ENCODE assay signal across 9 cellular contexts in the genomic region with DNA sequence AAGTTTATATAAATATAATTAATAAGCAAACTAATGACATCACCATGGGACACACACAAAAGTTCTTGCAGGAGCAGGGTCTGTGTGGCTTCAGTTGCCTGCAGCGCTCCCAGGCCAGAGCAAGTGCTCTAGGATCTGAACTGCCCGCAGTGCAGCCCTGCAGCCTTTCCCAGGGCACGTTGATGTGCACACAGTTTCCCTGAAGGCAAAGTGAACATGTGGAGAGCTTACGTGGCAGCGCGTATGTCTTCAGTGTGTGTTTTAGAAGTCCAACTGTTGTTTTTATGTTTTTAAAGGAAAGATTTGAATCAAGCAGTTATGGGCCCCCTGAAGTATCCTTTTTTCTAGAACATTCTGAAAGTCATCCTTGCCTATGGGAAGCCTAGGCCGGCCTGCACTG. TPM values are rescaled to one million over a fixed set of nuclear protein-coding genes. Genes with fewer than 3 reads are reported as not detected.
DNase-seq lines count a peak whose midpoint lies in the region; ATAC-seq and TF ChIP-seq lines count a peak whose summit lies in the region.
"Had no signal": no experiment of that assay in that cellular context is flagged by ENCODE, and none has a peak within 500 bp of the region (broad histone marks: within the 10 kb centered on the region; RNA-seq: fewer than 3 reads in every experiment).

No MANE protein-coding gene starts in this region.

- POLR2A ChIA-PET in activated CD4-positive, alpha-beta memory T cell treated with anti-CD3 and anti-CD28 coated beads for 36 hours (lab: Charles Lee), result no interaction called here

- DNase-seq in activated CD4-positive, alpha-beta T cell treated with anti-CD3 and anti-CD28 coated beads, Interleukin-2, amount 10 ng/mL, durations not matched to agents 24 days and 14 days, result no peak
- DNase-seq in activated CD4-positive, alpha-beta T cell treated with anti-CD3 and anti-CD28 coated beads, Interleukin-2, amount 50 U/mL, for 1 hour, result no peak
- DNase-seq in activated CD4-positive, alpha-beta memory T cell treated with anti-CD3 and anti-CD28 coated beads for 36 hours, result no peak
- DNase-seq in hepatocyte (ENCODE audit: low spot score) (no peak), sigmoid colon (no peak), Karpas-422 (no peak), GM10266 (ENCODE audit: extremely low spot score) (no peak)
- DNase-seq: NCI-H2081 had no signal

- H3K27me3 ChIP-seq in hepatocyte (peaks cover 5% of the 10 kb centered on the region), sigmoid colon (peaks cover 0 to 17% (median 11%) of the 10 kb centered on the region in 3 donors), Karpas-422 (ENCODE audit: low read length) (no peaks in the 10 kb centered on the region)

- H3K4me1 ChIP-seq in hepatocyte (ENCODE audit: insufficient read depth) (peaks cover 7% of the 10 kb centered on the region), sigmoid colon (peaks cover 0 to 27% (median 23%) of the 10 kb centered on the region in 4 donors), Karpas-422 (ENCODE audit: low read length) (peaks cover 14% of the 10 kb centered on the region)

- H3K27ac ChIP-seq in hepatocyte, result peak overlapping the region; percentile 20
- H3K27ac ChIP-seq in sigmoid colon, result peak overlapping the region; percentile 72 to 79 (median 78)
- H3K27ac ChIP-seq in Karpas-422 (ENCODE audit: low read length), result no peak overlapping the region

- H4K20me1 ChIP-seq in hepatocyte (ENCODE audit: insufficient read depth, poor library complexity, severe bottlenecking), result peaks cover 4% of the 10 kb centered on the region
- H4K20me1 ChIP-seq in Karpas-422 (ENCODE audit: insufficient read depth, low read depth, low read length), result no peaks in the 10 kb centered on the region

- TF ChIP-seq CTCF in hepatocyte (IDR thresholded peaks at IDR 0.05; ENCODE audit: poor library complexity) (no peak), sigmoid colon (IDR thresholded peaks at IDR 0.05) (no peak), GM10266 (IDR thresholded peaks at IDR 0.05; ENCODE audit: control insufficient read depth, insufficient read depth, low read depth, missing control alignments) (no peak)

- H3K4me3 Mint-ChIP-seq in activated CD4-positive, alpha-beta T cell treated with anti-CD3 and anti-CD28 coated beads, Interleukin-2, amount 10 ng/mL, durations not matched to agents 24 days and 14 days, result peak overlapping the region; percentile 42
- peak overlapping the region; percentile 18 for H3K4me3 Mint-ChIP-seq in activated CD4-positive, alpha-beta memory T cell treated with anti-CD3 and anti-CD28 coated beads for 36 hours

- intact Hi-C loops in activated CD4-positive, alpha-beta T cell treated with anti-CD3 and anti-CD28 coated beads, Interleukin-2, amount 10 ng/mL, durations not matched to agents 24 days and 14 days (cut with micrococcal nuclease), result no loop called here
- intact Hi-C loops in activated CD4-positive, alpha-beta memory T cell treated with anti-CD3 and anti-CD28 coated beads for 36 hours (cut with micrococcal nuclease), result no loop called here
- intact Hi-C loops in sigmoid colon (cut with DNase I), result no loop called here

- H3K79me2 ChIP-seq in hepatocyte (no peaks in the 10 kb centered on the region), Karpas-422 (ENCODE audit: low read length) (no peaks in the 10 kb centered on the region)

- H3K4me2 ChIP-seq in hepatocyte, result peak overlapping the region; percentile 77
- no peak overlapping the region for H3K4me2 ChIP-seq in Karpas-422 (ENCODE audit: low read depth, low read length, poor library complexity, severe bottlenecking)

- ATAC-seq in GM21529 (IDR thresholded peaks at IDR 0.05; ENCODE audit: unreplicated experiment), result no peak

- H3K9me3 ChIP-seq in hepatocyte (ENCODE audit: low read depth) (no peaks in the 10 kb centered on the region), sigmoid colon (no peaks in the 10 kb centered on the region), Karpas-422 (ENCODE audit: low read length) (no peaks in the 10 kb centered on the region)

- H2AFZ ChIP-seq in hepatocyte (no peak overlapping the region), Karpas-422 (ENCODE audit: low read length) (no peak overlapping the region)

- WGBS in hepatocyte (ENCODE audit: low lambda C conversion rate, missing lambda C conversion rate), result 90% methylated on average over 7 of the region's 7 CpGs
- WGBS in sigmoid colon, 2 donors, result 88 to 89% methylated on average over 7 of the region's 7 CpGs

- H3K9me3 Mint-ChIP-seq in activated CD4-positive, alpha-beta T cell treated with anti-CD3 and anti-CD28 coated beads, Interleukin-2, amount 10 ng/mL, durations not matched to agents 24 days and 14 days, result no peaks in the 10 kb centered on the region
- H3K9me3 Mint-ChIP-seq in activated CD4-positive, alpha-beta memory T cell treated with anti-CD3 and anti-CD28 coated beads for 36 hours, result no peaks in the 10 kb centered on the region

- H3K9ac ChIP-seq in Karpas-422 (ENCODE audit: low read length), result no peak overlapping the region

- H3K4me3 ChIP-seq in hepatocyte (no peak overlapping the region), sigmoid colon (no peak overlapping the region), Karpas-422 (ENCODE audit: low read length) (no peak overlapping the region)

- CTCF ChIA-PET in activated CD4-positive, alpha-beta memory T cell treated with anti-CD3 and anti-CD28 coated beads for 36 hours (lab: Charles Lee), result interaction anchor here (1.2 to 3.6 kb wide), 5 partner anchors 9 to 188 kb away, joined by 3 to 15 read pairs (median 5); no protein-coding TSS in a partner anchor

- H3K27ac Mint-ChIP-seq in activated CD4-positive, alpha-beta T cell treated with anti-CD3 and anti-CD28 coated beads, Interleukin-2, amount 10 ng/mL, durations not matched to agents 24 days and 14 days, result no peak overlapping the region
- H3K27ac Mint-ChIP-seq in activated CD4-positive, alpha-beta memory T cell treated with anti-CD3 and anti-CD28 coated beads for 36 hours, result no peak overlapping the region

- H3K9me2 ChIP-seq in hepatocyte (replicated peaks; ENCODE audit: insufficient read depth) (no peaks in the 10 kb centered on the region), Karpas-422 (replicated peaks; ENCODE audit: insufficient read depth, low read length) (no peaks in the 10 kb centered on the region)

- H3K4me1 Mint-ChIP-seq in activated CD4-positive, alpha-beta T cell treated with anti-CD3 and anti-CD28 coated beads, Interleukin-2, amount 10 ng/mL, durations not matched to agents 24 days and 14 days, result peaks cover 11% of the 10 kb centered on the region
- H3K4me1 Mint-ChIP-seq in activated CD4-positive, alpha-beta memory T cell treated with anti-CD3 and anti-CD28 coated beads for 36 hours (ENCODE audit: low read depth), result peaks cover 12% of the 10 kb centered on the region

- no peak for TF ChIP-seq EP300 in sigmoid colon (IDR thresholded peaks at IDR 0.05)

- no peak for TF ChIP-seq POLR2A in sigmoid colon (IDR thresholded peaks at IDR 0.05)

- H3K27me3 Mint-ChIP-seq in activated CD4-positive, alpha-beta T cell treated with anti-CD3 and anti-CD28 coated beads, Interleukin-2, amount 10 ng/mL, durations not matched to agents 24 days and 14 days, result peaks cover 6% of the 10 kb centered on the region
- no peaks in the 10 kb centered on the region for H3K27me3 Mint-ChIP-seq in activated CD4-positive, alpha-beta memory T cell treated with anti-CD3 and anti-CD28 coated beads for 36 hours

- H3K36me3 ChIP-seq in hepatocyte (replicated peaks; ENCODE audit: insufficient read depth, low read depth) (no peaks in the 10 kb centered on the region), sigmoid colon (peaks cover 33 to 46% (median 36%) of the 10 kb centered on the region in 4 donors), Karpas-422 (ENCODE audit: insufficient read depth, low read length) (peaks cover 17% of the 10 kb centered on the region; the same call in 1 of the 2 replicates)

- peaks cover 21% of the 10 kb centered on the region for H3K36me3 Mint-ChIP-seq in activated CD4-positive, alpha-beta T cell treated with anti-CD3 and anti-CD28 coated beads, Interleukin-2, amount 10 ng/mL, durations not matched to agents 24 days and 14 days (ENCODE audit: low read depth)
- H3K36me3 Mint-ChIP-seq in activated CD4-positive, alpha-beta memory T cell treated with anti-CD3 and anti-CD28 coated beads for 36 hours, result peaks cover 17% of the 10 kb centered on the region

RNA-seq across cellular contexts. Expression of a gene that starts 1.2 kb away (rescaled TPM):
- total RNA-seq in activated CD4-positive, alpha-beta T cell treated with anti-CD3 and anti-CD28 coated beads, Interleukin-2, amount 10 ng/mL, durations not matched to agents 24 days and 14 days, result 1.2 and 1.6 TPM in 2 replicates
- under 1 TPM; 0.73 to 1.00 TPM for total RNA-seq in activated CD4-positive, alpha-beta memory T cell treated with anti-CD3 and anti-CD28 coated beads for 36 hours
- total RNA-seq in hepatocyte (1.7 and 1.8 TPM in 2 replicates), sigmoid colon (under 1 TPM in 3 of 4 donors, not detected in 1; 0.14 to 0.36 (median 0.33) TPM)
- polyA plus RNA-seq in hepatocyte (1.6 and 2.0 TPM in 2 replicates), sigmoid colon (under 1 TPM in 2 of 3 donors, not detected in 1; 0.69 to 0.96 TPM)
- 0.11 and 0.83 TPM in 2 replicates for total RNA-seq in Karpas-422 (2014; rRNA removed; shearing (Covaris generic); ENCODE audit: low replicate concordance)

RNA-seq across cellular contexts. Expression of a gene that starts 19.7 kb away (rescaled TPM):
- total RNA-seq in activated CD4-positive, alpha-beta T cell treated with anti-CD3 and anti-CD28 coated beads, Interleukin-2, amount 10 ng/mL, durations not matched to agents 24 days and 14 days, result 76.6 and 81.0 TPM in 2 replicates
- 10 to 100 TPM; 68.7 to 71.6 TPM for total RNA-seq in activated CD4-positive, alpha-beta memory T cell treated with anti-CD3 and anti-CD28 coated beads for 36 hours
- total RNA-seq in hepatocyte (26.8 and 28.4 TPM in 2 replicates), sigmoid colon (10 to 100 TPM; 28.5 to 51.2 (median 40.5) TPM)
- polyA plus RNA-seq in hepatocyte (50.0 and 51.6 TPM in 2 replicates), sigmoid colon (10 to 100 TPM; 13.8 to 25.4 (median 14.1) TPM)
- 34.0 and 44.5 TPM in 2 replicates for total RNA-seq in Karpas-422 (2014; rRNA removed; shearing (Covaris generic); ENCODE audit: low replicate concordance)

RNA-seq across cellular contexts. Expression of a gene that starts 29.1 kb away (rescaled TPM):
- 15.5 and 16.8 TPM in 2 replicates for total RNA-seq in activated CD4-positive, alpha-beta T cell treated with anti-CD3 and anti-CD28 coated beads, Interleukin-2, amount 10 ng/mL, durations not matched to agents 24 days and 14 days
- total RNA-seq in activated CD4-positive, alpha-beta memory T cell treated with anti-CD3 and anti-CD28 coated beads for 36 hours, result 10 to 100 TPM; 14.4 to 16.1 TPM
- total RNA-seq in hepatocyte (4.9 and 8.8 TPM in 2 replicates), sigmoid colon (1 to 10 TPM; 2.5 to 8.9 (median 6.0) TPM)
- polyA plus RNA-seq in hepatocyte (13.9 and 20.3 TPM in 2 replicates), sigmoid colon (10 to 100 TPM in 1 of 3 donors, 1 to 10 TPM in 2; 1.2 to 12.8 (median 2.5) TPM)
- 6.7 and 9.7 TPM in 2 replicates for total RNA-seq in Karpas-422 (2014; rRNA removed; shearing (Covaris generic); ENCODE audit: low replicate concordance)

RNA-seq across cellular contexts. Expression of a gene that starts 33.1 kb away (rescaled TPM):
- 46.7 and 46.8 TPM in 2 replicates for total RNA-seq in activated CD4-positive, alpha-beta T cell treated with anti-CD3 and anti-CD28 coated beads, Interleukin-2, amount 10 ng/mL, durations not matched to agents 24 days and 14 days
- 10 to 100 TPM; 34.7 to 37.9 TPM for total RNA-seq in activated CD4-positive, alpha-beta memory T cell treated with anti-CD3 and anti-CD28 coated beads for 36 hours
- total RNA-seq in hepatocyte, result 20.8 and 25.7 TPM in 2 replicates
- 22.2 and 31.0 TPM in 2 replicates for polyA plus RNA-seq in hepatocyte
- 10 to 100 TPM; 10.7 to 27.5 (median 15.6) TPM for total RNA-seq in sigmoid colon
- 10 to 100 TPM; 21.6 to 29.0 (median 25.2) TPM for polyA plus RNA-seq in sigmoid colon
- 48.5 and 102 TPM in 2 replicates for total RNA-seq in Karpas-422 (2014; rRNA removed; shearing (Covaris generic); ENCODE audit: low replicate concordance)

RNA-seq across cellular contexts. Expression of a gene that starts 38.7 kb away (rescaled TPM):
- total RNA-seq in activated CD4-positive, alpha-beta T cell treated with anti-CD3 and anti-CD28 coated beads, Interleukin-2, amount 10 ng/mL, durations not matched to agents 24 days and 14 days, result 3.0 and 3.4 TPM in 2 replicates
- under 1 TPM in 1 of 2 experiments, not detected in 1; 0.26 TPM for total RNA-seq in activated CD4-positive, alpha-beta memory T cell treated with anti-CD3 and anti-CD28 coated beads for 36 hours
- 19.5 and 21.7 TPM in 2 replicates for total RNA-seq in hepatocyte
- 31.2 and 35.0 TPM in 2 replicates for polyA plus RNA-seq in hepatocyte
- 10 to 100 TPM; 11.0 to 29.1 (median 16.5) TPM for total RNA-seq in sigmoid colon
- polyA plus RNA-seq in sigmoid colon, result 10 to 100 TPM in 2 of 3 donors, 1 to 10 TPM in 1; 8.8 to 15.0 (median 11.4) TPM
- total RNA-seq in Karpas-422 (2014; rRNA removed; shearing (Covaris generic); ENCODE audit: low replicate concordance), result 0.43 and 2.6 TPM in 2 replicates
